Comparison of ENCODE assay signal across 11 cellular contexts in genomic region chr16:84608281-84608680, GRCh38. TPM values are rescaled to one million over a fixed set of nuclear protein-coding genes. Genes with fewer than 3 reads are reported as not detected.
DNase-seq lines count a peak whose midpoint lies in the region; ATAC-seq and TF ChIP-seq lines count a peak whose summit lies in the region.
"Had no signal": no experiment of that assay in that cellular context is flagged by ENCODE, and none has a peak within 500 bp of the region (broad histone marks: within the 10 kb centered on the region; RNA-seq: fewer than 3 reads in every experiment).

No MANE protein-coding gene starts in this region.

- no peaks in the 10 kb centered on the region for H3K27me3 ChIP-seq in effector memory CD4-positive, alpha-beta T cell (replicated peaks; ENCODE audit: control insufficient read depth, insufficient read depth, low read length, poor library complexity, severe bottlenecking)
- H3K27me3 ChIP-seq in tibial nerve: no peaks in the 10 kb centered on the region
- H3K27me3 ChIP-seq in heart right ventricle: peaks cover 0 to 7% (median 0%) of the 10 kb centered on the region in 7 donors

- peak overlapping the region; percentile 20 for H3K4me3 ChIP-seq in effector memory CD4-positive, alpha-beta T cell (ENCODE audit: insufficient read depth, low read depth, low read length, poor library complexity, severe bottlenecking)
- H3K4me3 ChIP-seq in tibial nerve (no peak overlapping the region), heart right ventricle (no peak overlapping the region)

- TF ChIP-seq EP300 in tibial nerve (IDR thresholded peaks at IDR 0.05): no peak

- H3K9me3 Mint-ChIP-seq in T-cell: no peaks in the 10 kb centered on the region

- POLR2A ChIA-PET in T-cell (lab: Charles Lee): interaction anchor here (0.9 to 1.0 kb wide), 2 partner anchors 8 to 40 kb away, joined by 3 to 5 read pairs; partner anchors contain the start of gene KLHL36 (in 1 of the 2)

- H3K27ac ChIP-seq in effector memory CD4-positive, alpha-beta T cell (ENCODE audit: insufficient read depth, low read length, poor library complexity, severe bottlenecking): peak overlapping the region; percentile 66
- H3K27ac ChIP-seq in tibial nerve (peak overlapping the region in 3 of 4 donors; percentile 38 to 93 (median 67)), heart right ventricle (peak overlapping the region in 1 of 10 donors; percentile 93)

- TF ChIP-seq CTCF in tibial nerve (IDR thresholded peaks at IDR 0.05) (no peak), heart right ventricle (IDR thresholded peaks at IDR 0.05) (no peak)

- no peaks in the 10 kb centered on the region for H3K27me3 Mint-ChIP-seq in T-cell

- DNase-seq in activated T-cell treated with anti-CD3 and anti-CD28 coated beads, Interleukin-2, amount 50 U/mL, for 1 hour: peak; percentile 38
- DNase-seq in activated T-cell treated with anti-CD3 and anti-CD28 coated beads, Interleukin-2, amount 50 U/mL, for 48 hours: no peak
- DNase-seq in T-cell (peak in 8 of 34 experiments; percentile 29 to 49 (median 40)), tibial nerve (ENCODE audit: low spot score in 2 of 2) (no peak), NCI-H187 treated with DMSO at 0.1 percent for 48 hours (lab: John Stamatoyannopoulos, UW) (no peak), HUDEP-2 (lab: John Stamatoyannopoulos, UW; ENCODE audit: unreplicated experiment in 76 of 76) (no peak), heart right ventricle (no peak)
- DNase-seq in effector memory CD4-positive, alpha-beta T cell: peak in 1 of 3 donors; percentile 44
- DNase-seq: HCEC 1CT, NCI-H2029 treated with DMSO at 0.1 percent for 48 hours had no signal

- peak overlapping the region; percentile 56 to 76 (median 67) for H3K4me3 Mint-ChIP-seq in T-cell

- H3K4me1 Mint-ChIP-seq in T-cell: peaks cover 87 to 95% (median 92%) of the 10 kb centered on the region in 3 donors

- peaks cover 29% of the 10 kb centered on the region for H3K36me3 Mint-ChIP-seq in T-cell

- WGBS in tibial nerve, 2 donors: 73 to 75% methylated on average over 6 of the region's 6 CpGs
- WGBS in heart right ventricle, 2 donors: 90 to 91% methylated on average over 6 of the region's 6 CpGs

- no peaks in the 10 kb centered on the region for H3K9me3 ChIP-seq in effector memory CD4-positive, alpha-beta T cell (ENCODE audit: control insufficient read depth, low read length)
- H3K9me3 ChIP-seq in tibial nerve (peaks cover 0 to 5% (median 0%) of the 10 kb centered on the region in 4 donors), heart right ventricle (peaks cover 0 to 13% (median 0%) of the 10 kb centered on the region in 11 donors)

- peak overlapping the region; percentile 90 to 96 for H3K27ac Mint-ChIP-seq in T-cell

- no peak for TF ChIP-seq POLR2A in tibial nerve (IDR thresholded peaks at IDR 0.05)

- CTCF ChIA-PET in T-cell (lab: Charles Lee): interaction anchor here (0.8 to 1.6 kb wide), 5 partner anchors 8 to 56 kb away, joined by 3 to 5 read pairs (median 3); no protein-coding TSS in a partner anchor

- ATAC-seq in T-cell (replicated peaks in 1 of 4) (peak; percentile 59 to 69 (median 63)), heart right ventricle (no peak)
- ATAC-seq: Panc1 had no signal

- peaks cover 7% of the 10 kb centered on the region for H3K36me3 ChIP-seq in effector memory CD4-positive, alpha-beta T cell (ENCODE audit: control insufficient read depth, insufficient read depth, low read length)
- H3K36me3 ChIP-seq in tibial nerve (peaks cover 0 to 6% (median 0%) of the 10 kb centered on the region in 3 donors), heart right ventricle (peaks cover 0 to 40% (median 0%) of the 10 kb centered on the region in 9 donors)

- peaks cover 82% of the 10 kb centered on the region for H3K4me1 ChIP-seq in effector memory CD4-positive, alpha-beta T cell (ENCODE audit: control insufficient read depth, insufficient read depth, low read length, poor library complexity, severe bottlenecking)
- H3K4me1 ChIP-seq in tibial nerve (peaks cover 0 to 77% (median 51%) of the 10 kb centered on the region in 4 donors), heart right ventricle (peaks cover 0 to 89% (median 6%) of the 10 kb centered on the region in 9 donors)

- intact Hi-C loops in heart right ventricle (cut with DNase I): no loop called here

RNA-seq across cellular contexts. Expression of gene COTL1, which starts 9.6 kb away (rescaled TPM):
- total RNA-seq in T-cell (100 to 1,000 TPM; 205 to 265 (median 221) TPM), tibial nerve (10 to 100 TPM; 29.9 to 84.9 (median 52.6) TPM), heart right ventricle (10 to 100 TPM in 5 of 10 donors, 1 to 10 TPM in 5; 6.4 to 72.9 (median 9.7) TPM)
- 10 to 100 TPM in 1 of 2 donors, 1 to 10 TPM in 1; 8.6 to 24.0 TPM for polyA plus RNA-seq in heart right ventricle

RNA-seq across cellular contexts. Expression of gene KLHL36, which starts 40.0 kb away (rescaled TPM):
- 100 to 1,000 TPM in 3 of 5 donors, 10 to 100 TPM in 2; 96.1 to 135 (median 127) TPM for total RNA-seq in T-cell
- total RNA-seq in tibial nerve: 10 to 100 TPM; 60.1 to 75.3 (median 66.0) TPM
- total RNA-seq in heart right ventricle: 10 to 100 TPM; 40.0 to 77.9 (median 58.4) TPM
- 10 to 100 TPM; 14.7 to 19.5 TPM for polyA plus RNA-seq in heart right ventricle

Comparison
In these comparisons a context has a peak if more than half of its experiments do, and no peak if none do; other contexts are left out.
1. ATAC-seq: peak in T-cell (4 of 4); none in heart right ventricle (0 of 8).